1 cellular context compared by ENCODE assay signal in genomic region chr20:13017883-13018535, GRCh38.
TF ChIP-seq lines count a peak whose summit lies in the region.

No MANE protein-coding gene starts in this region.

TF ChIP-seq in WTC11, 78 proteins besides CTCF, POLR2A, EP300 and RAD21 (continued from another document):
- TF ChIP-seq ZNF532 (CRISPR knock-in tag; IDR thresholded peaks at IDR 0.05; ENCODE audit: borderline replicate concordance), result no peak
- no peak for TF ChIP-seq TP53 (CRISPR knock-in tag; IDR thresholded peaks at IDR 0.05)
- no peak for TF ChIP-seq NFATC4 (CRISPR knock-in tag; IDR thresholded peaks at IDR 0.05)
- TF ChIP-seq ETV6 (CRISPR knock-in tag; IDR thresholded peaks at IDR 0.05), result no peak
- no peak for TF ChIP-seq ZBTB21 (CRISPR knock-in tag; IDR thresholded peaks at IDR 0.05; ENCODE audit: borderline replicate concordance)
- TF ChIP-seq NFYB (CRISPR knock-in tag; conservative IDR thresholded peaks at IDR 0.05; ENCODE audit: low read depth), result no peak
